Comparison of ENCODE assay signal across 7 cellular contexts in genomic region chr17:50920041-50920410, GRCh38. TPM values are rescaled to one million over a fixed set of nuclear protein-coding genes. Genes with fewer than 3 reads are reported as not detected.
DNase-seq lines count a peak whose midpoint lies in the region; ATAC-seq, FAIRE-seq and TF ChIP-seq lines count a peak whose summit lies in the region.

No MANE protein-coding gene starts in this region.

- no peak overlapping the region for H3K4me3 ChIP-seq in KMS-11 (IDR thresholded peaks at IDR 0.05; ENCODE audit: insufficient read depth, low read depth, low read length)
- no peak overlapping the region for H3K4me3 ChIP-seq in small intestine (ENCODE audit: low read depth in 1 of 2, low read length in 2 of 2)

- 12 to 55% (median 27%) methylated on average over 8 of the region's 8 CpGs for WGBS in small intestine, 3 donors

- no peaks in the 10 kb centered on the region for H4K20me1 ChIP-seq in KMS-11 (ENCODE audit: insufficient read depth)

- peak overlapping the region; percentile 62 for H3K27ac Mint-ChIP-seq in glutamatergic neuron (ENCODE audit: unreplicated experiment)

- peak overlapping the region; percentile 88 for H3K4me2 ChIP-seq in KMS-11

- no peak for FAIRE-seq in small intestine (lab: Jason Lieb, UNC)

- H3K4me3 Mint-ChIP-seq in glutamatergic neuron (ENCODE audit: unreplicated experiment), result no peak overlapping the region

- H3K9me3 ChIP-seq in small intestine (ENCODE audit: control insufficient read depth, low read depth), result no peaks in the 10 kb centered on the region

- H3K9me3 Mint-ChIP-seq in glutamatergic neuron (ENCODE audit: unreplicated experiment), result peaks cover 7% of the 10 kb centered on the region

- H3K9ac ChIP-seq in KMS-11, result peak overlapping the region; percentile 53; the same call in 1 of the 2 replicates

- no peak for TF ChIP-seq CTCF in KMS-11 (conservative IDR thresholded peaks at IDR 0.05; ENCODE audit: low read depth, low read length)
- TF ChIP-seq CTCF in glutamatergic neuron (IDR thresholded peaks at IDR 0.05; ENCODE audit: partially characterized antibody, unreplicated experiment), result no peak
- no peak for TF ChIP-seq CTCF in GM20000 (IDR thresholded peaks at IDR 0.05; ENCODE audit: extremely low read depth, missing control alignments)

- H2AFZ ChIP-seq in KMS-11 (ENCODE audit: low read depth), result peak overlapping the region; percentile 94; the same call in 1 of the 2 replicates

- DNase-seq in glutamatergic neuron, result no peak
- no peak for DNase-seq in small intestine
- no peak for DNase-seq in stimulated activated CD4-positive, alpha-beta T cell treated with anti-CD3 and anti-CD28 coated beads, Interleukin-2, amount 100 ng/mL, for 24 hours
- DNase-seq in GM20000 (ENCODE audit: low spot score), result no peak

- peak overlapping the region; percentile 63 for H3K27ac ChIP-seq in KMS-11
- peak overlapping the region; percentile 95 for H3K27ac ChIP-seq in small intestine (ENCODE audit: low read depth in 1 of 2, low read length in 1 of 2)

- no peaks in the 10 kb centered on the region for H3K27me3 ChIP-seq in KMS-11 (ENCODE audit: insufficient read depth, low read depth)
- H3K27me3 ChIP-seq in small intestine (ENCODE audit: control insufficient read depth in 2 of 2, insufficient read depth in 2 of 2, low read length in 2 of 2), result no peaks in the 10 kb centered on the region

- H3K4me1 ChIP-seq in KMS-11 (ENCODE audit: low read depth, poor library complexity, severe bottlenecking), result peaks cover 36% of the 10 kb centered on the region
- peaks cover 7 to 13% of the 10 kb centered on the region in 2 donors for H3K4me1 ChIP-seq in small intestine (ENCODE audit: control insufficient read depth in 2 of 2, insufficient read depth in 1 of 2, low read depth in 1 of 2, low read length in 1 of 2)

- no peaks in the 10 kb centered on the region for H3K79me2 ChIP-seq in KMS-11 (ENCODE audit: insufficient read depth, low read depth)

- H3K36me3 Mint-ChIP-seq in glutamatergic neuron (ENCODE audit: unreplicated experiment), result no peaks in the 10 kb centered on the region

- peaks cover 7% of the 10 kb centered on the region for H3K27me3 Mint-ChIP-seq in glutamatergic neuron (ENCODE audit: unreplicated experiment)

- H3K36me3 ChIP-seq in KMS-11 (ENCODE audit: insufficient read depth) (no peaks in the 10 kb centered on the region), small intestine (ENCODE audit: control insufficient read depth in 2 of 2, insufficient read depth in 2 of 2, low read length in 2 of 2) (no peaks in the 10 kb centered on the region)

- peaks cover 26% of the 10 kb centered on the region for H3K4me1 Mint-ChIP-seq in glutamatergic neuron (ENCODE audit: low read depth, unreplicated experiment)

- ATAC-seq in SK-N-SH treated with all-trans-retinoic acid at 6 μM for 48 hours (no peak), HG03460 (IDR thresholded peaks at IDR 0.05; ENCODE audit: unreplicated experiment) (no peak)

TF ChIP-seq in SK-N-SH treated with all-trans-retinoic acid at 6 μM for 48 hours, 23 proteins besides CTCF, POLR2A, EP300 and RAD21:
- TF ChIP-seq ZFP3 (CRISPR knock-in tag; IDR thresholded peaks at IDR 0.05) (no peak), ZNF70 (CRISPR knock-in tag; IDR thresholded peaks at IDR 0.05) (peak; percentile 15; the same call in 1 of the 2 replicates)
TF ChIP-seq in SK-N-SH treated with all-trans-retinoic acid at 6 μM for 48 hours: peak in this region for 1.

RNA-seq across cellular contexts. Expression of gene TOB1, which starts 53.9 kb away (rescaled TPM):
- total RNA-seq in glutamatergic neuron (ENCODE audit: unreplicated experiment), result 78.7 TPM
- 10 to 100 TPM; 24.6 to 42.0 (median 34.4) TPM for polyA plus RNA-seq in small intestine
